Comparison of ENCODE assay signal across 14 cellular contexts in the genomic region with DNA sequence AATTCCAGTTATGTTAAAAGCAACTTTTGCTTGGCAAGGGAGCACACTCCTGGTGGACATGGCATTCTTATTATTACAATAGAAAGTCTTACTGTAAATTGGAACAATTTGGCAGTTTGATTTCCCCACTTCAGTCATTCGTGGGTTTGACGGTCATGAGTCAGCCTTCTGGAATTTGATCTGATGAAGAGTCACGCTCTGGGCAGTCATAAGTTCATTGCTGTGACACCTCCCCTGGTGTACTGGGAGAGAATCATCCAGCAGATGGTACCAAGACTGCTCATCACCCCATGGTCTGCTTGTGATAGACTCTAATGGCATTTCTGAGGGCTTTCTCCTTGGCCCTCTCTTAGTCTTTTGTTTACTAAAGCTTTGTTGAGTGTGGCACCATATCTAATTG. TPM values are rescaled to one million over a fixed set of nuclear protein-coding genes. Genes with fewer than 3 reads are reported as not detected.
DNase-seq lines count a peak whose midpoint lies in the region; ATAC-seq and TF ChIP-seq lines count a peak whose summit lies in the region.
"Had no signal": no experiment of that assay in that cellular context is flagged by ENCODE, and none has a peak within 500 bp of the region (broad histone marks: within the 10 kb centered on the region; RNA-seq: fewer than 3 reads in every experiment).

No MANE protein-coding gene starts in this region.

- DNase-seq in activated CD4-positive, alpha-beta memory T cell treated with anti-CD3 and anti-CD28 coated beads for 36 hours, result peak; percentile 23
- no peak for DNase-seq in activated CD4-positive, alpha-beta memory T cell treated with anti-CD3 and anti-CD28 coated beads, Interleukin-2, amount 10 ng/mL, durations not matched to agents 7 days and 5 days
- DNase-seq in NB4 (ENCODE audit: low read depth), result peak; percentile 15
- peak; percentile 65 for DNase-seq in epithelial cell of esophagus (ENCODE audit: low read depth)
- DNase-seq in T-helper 17 cell, result no peak
- DNase-seq in colonic mucosa, result no peak
- DNase-seq in mesothelial cell of epicardium (ENCODE audit: low spot score in 2 of 2, unreplicated experiment in 2 of 2), result no peak
- DNase-seq: activated CD4-positive, alpha-beta T cell treated with anti-CD3 and anti-CD28 coated beads for 4 hours; immature natural killer cell; NCI-H2081; stimulated activated CD4-positive, alpha-beta T cell treated with anti-CD3 and anti-CD28 coated beads, Interleukin-2, amount 100 ng/mL, for 48 hours had no signal

- no peak for TF ChIP-seq CTCF in NB4 (IDR thresholded peaks at IDR 0.05; ENCODE audit: low read depth, low read length)
- no peak for TF ChIP-seq CTCF in epithelial cell of esophagus (IDR thresholded peaks at IDR 0.05; ENCODE audit: insufficient read depth, low read depth, low read length, missing control alignments)
- TF ChIP-seq CTCF in colonic mucosa (IDR thresholded peaks at IDR 0.05), result no peak
- no peak for TF ChIP-seq CTCF in mesothelial cell of epicardium (IDR thresholded peaks at IDR 0.05; ENCODE audit: unreplicated experiment)

- H3K9me3 Mint-ChIP-seq in activated CD4-positive, alpha-beta memory T cell treated with anti-CD3 and anti-CD28 coated beads for 36 hours, result no peaks in the 10 kb centered on the region
- H3K9me3 Mint-ChIP-seq in activated CD4-positive, alpha-beta memory T cell treated with anti-CD3 and anti-CD28 coated beads, Interleukin-2, amount 10 ng/mL, durations not matched to agents 7 days and 5 days, result no peaks in the 10 kb centered on the region
- H3K9me3 Mint-ChIP-seq in mesothelial cell of epicardium, result no peaks in the 10 kb centered on the region
- H3K9me3 Mint-ChIP-seq: immature natural killer cell had no signal

- H3K4me3 Mint-ChIP-seq in activated CD4-positive, alpha-beta memory T cell treated with anti-CD3 and anti-CD28 coated beads for 36 hours, result no peak overlapping the region
- H3K4me3 Mint-ChIP-seq in activated CD4-positive, alpha-beta memory T cell treated with anti-CD3 and anti-CD28 coated beads, Interleukin-2, amount 10 ng/mL, durations not matched to agents 7 days and 5 days, result no peak overlapping the region
- H3K4me3 Mint-ChIP-seq in T-helper 17 cell, result no peak overlapping the region
- H3K4me3 Mint-ChIP-seq in mesothelial cell of epicardium, result no peak overlapping the region
- H3K4me3 Mint-ChIP-seq: immature natural killer cell, neural progenitor cell had no signal

- H3K9me3 ChIP-seq in skeletal muscle satellite cell (replicated peaks; ENCODE audit: low read length), result no peaks in the 10 kb centered on the region
- H3K9me3 ChIP-seq in T-helper 17 cell (ENCODE audit: control insufficient read depth, low read length, poor library complexity, severe bottlenecking), result no peaks in the 10 kb centered on the region
- H3K9me3 ChIP-seq in colonic mucosa, result no peaks in the 10 kb centered on the region

- H3K36me3 Mint-ChIP-seq in activated CD4-positive, alpha-beta memory T cell treated with anti-CD3 and anti-CD28 coated beads for 36 hours, result no peaks in the 10 kb centered on the region
- no peaks in the 10 kb centered on the region for H3K36me3 Mint-ChIP-seq in activated CD4-positive, alpha-beta memory T cell treated with anti-CD3 and anti-CD28 coated beads, Interleukin-2, amount 10 ng/mL, durations not matched to agents 7 days and 5 days (ENCODE audit: low read depth)
- H3K36me3 Mint-ChIP-seq in T-helper 17 cell (ENCODE audit: low read depth) (no peaks in the 10 kb centered on the region), mesothelial cell of epicardium (no peaks in the 10 kb centered on the region)
- H3K36me3 Mint-ChIP-seq: immature natural killer cell, neural progenitor cell had no signal

- H3K4me1 Mint-ChIP-seq in activated CD4-positive, alpha-beta memory T cell treated with anti-CD3 and anti-CD28 coated beads for 36 hours (ENCODE audit: low read depth), result peaks cover 6% of the 10 kb centered on the region
- peaks cover 7% of the 10 kb centered on the region for H3K4me1 Mint-ChIP-seq in activated CD4-positive, alpha-beta memory T cell treated with anti-CD3 and anti-CD28 coated beads, Interleukin-2, amount 10 ng/mL, durations not matched to agents 7 days and 5 days
- H3K4me1 Mint-ChIP-seq in T-helper 17 cell, result peaks cover 7% of the 10 kb centered on the region
- no peaks in the 10 kb centered on the region for H3K4me1 Mint-ChIP-seq in mesothelial cell of epicardium
- H3K4me1 Mint-ChIP-seq: neural progenitor cell had no signal

- POLR2A ChIA-PET in activated CD4-positive, alpha-beta memory T cell treated with anti-CD3 and anti-CD28 coated beads for 36 hours (lab: Charles Lee), result no interaction called here
- POLR2A ChIA-PET in activated CD4-positive, alpha-beta memory T cell treated with anti-CD3 and anti-CD28 coated beads, Interleukin-2, amount 10 ng/mL, durations not matched to agents 7 days and 5 days (lab: Charles Lee), result no interaction called here

- CTCF ChIA-PET in activated CD4-positive, alpha-beta memory T cell treated with anti-CD3 and anti-CD28 coated beads for 36 hours (lab: Charles Lee), result no interaction called here
- CTCF ChIA-PET in activated CD4-positive, alpha-beta memory T cell treated with anti-CD3 and anti-CD28 coated beads, Interleukin-2, amount 10 ng/mL, durations not matched to agents 7 days and 5 days (lab: Charles Lee), result no interaction called here

- H3K4me3 ChIP-seq in NB4 (ENCODE audit: low read depth, low read length) (no peak overlapping the region), epithelial cell of esophagus (ENCODE audit: low read length) (no peak overlapping the region), skeletal muscle satellite cell (ENCODE audit: low read length) (no peak overlapping the region), colonic mucosa (no peak overlapping the region)
- H3K4me3 ChIP-seq: neural progenitor cell had no signal

- H3K27me3 Mint-ChIP-seq in activated CD4-positive, alpha-beta memory T cell treated with anti-CD3 and anti-CD28 coated beads for 36 hours, result no peaks in the 10 kb centered on the region
- H3K27me3 Mint-ChIP-seq in activated CD4-positive, alpha-beta memory T cell treated with anti-CD3 and anti-CD28 coated beads, Interleukin-2, amount 10 ng/mL, durations not matched to agents 7 days and 5 days, result no peaks in the 10 kb centered on the region
- H3K27me3 Mint-ChIP-seq in T-helper 17 cell (no peaks in the 10 kb centered on the region), mesothelial cell of epicardium (ENCODE audit: low read depth) (no peaks in the 10 kb centered on the region)

- intact Hi-C loops in activated CD4-positive, alpha-beta memory T cell treated with anti-CD3 and anti-CD28 coated beads for 36 hours (cut with micrococcal nuclease), result no loop called here
- intact Hi-C loops in colonic mucosa (cut with DNase I), result no loop called here

- peak overlapping the region; percentile 15 for H3K4me2 ChIP-seq in skeletal muscle satellite cell (ENCODE audit: low read length)
- H3K4me2 ChIP-seq: neural progenitor cell had no signal

- H3K36me3 ChIP-seq in skeletal muscle satellite cell (ENCODE audit: insufficient read depth, low read length) (no peaks in the 10 kb centered on the region), colonic mucosa (no peaks in the 10 kb centered on the region)
- H3K36me3 ChIP-seq: neural progenitor cell had no signal

- no peak overlapping the region for H3K9ac ChIP-seq in skeletal muscle satellite cell (ENCODE audit: low read depth, low read length)
- no peak overlapping the region for H3K9ac ChIP-seq in colonic mucosa (ENCODE audit: low read depth in 2 of 2, low read length in 2 of 2)
- H3K9ac ChIP-seq: neural progenitor cell had no signal

- no peak overlapping the region for H3K27ac ChIP-seq in colonic mucosa
- H3K27ac ChIP-seq: neural progenitor cell had no signal

- no peak overlapping the region for H3K27ac Mint-ChIP-seq in activated CD4-positive, alpha-beta memory T cell treated with anti-CD3 and anti-CD28 coated beads for 36 hours
- no peak overlapping the region for H3K27ac Mint-ChIP-seq in activated CD4-positive, alpha-beta memory T cell treated with anti-CD3 and anti-CD28 coated beads, Interleukin-2, amount 10 ng/mL, durations not matched to agents 7 days and 5 days
- H3K27ac Mint-ChIP-seq in T-helper 17 cell (no peak overlapping the region), mesothelial cell of epicardium (no peak overlapping the region)
- H3K27ac Mint-ChIP-seq: neural progenitor cell had no signal

- no peaks in the 10 kb centered on the region for H3K27me3 ChIP-seq in skeletal muscle satellite cell (ENCODE audit: control insufficient read depth, insufficient read depth, low read length)
- H3K27me3 ChIP-seq in colonic mucosa, result no peaks in the 10 kb centered on the region
- H3K27me3 ChIP-seq: neural progenitor cell had no signal

- no peak for ATAC-seq in T-helper 17 cell

- TF ChIP-seq POLR2A in NB4 (IDR thresholded peaks at IDR 0.05; ENCODE audit: extremely low read depth, insufficient read length), result no peak

- H3K4me1 ChIP-seq in skeletal muscle satellite cell (ENCODE audit: control insufficient read depth, insufficient read depth, low read length), result peaks cover 11% of the 10 kb centered on the region
- H3K4me1 ChIP-seq in colonic mucosa, result no peaks in the 10 kb centered on the region
- H3K4me1 ChIP-seq: neural progenitor cell had no signal

RNA-seq across cellular contexts. Expression of a gene that starts 53.8 kb away (rescaled TPM):
- total RNA-seq in activated CD4-positive, alpha-beta memory T cell treated with anti-CD3 and anti-CD28 coated beads for 36 hours, result not detected
- not detected for total RNA-seq in activated CD4-positive, alpha-beta memory T cell treated with anti-CD3 and anti-CD28 coated beads, Interleukin-2, amount 10 ng/mL, durations not matched to agents 7 days and 5 days
- not detected in 2 replicates for total RNA-seq in skeletal muscle satellite cell (2012; rRNA removed)
- total RNA-seq in T-helper 17 cell (not detected), colonic mucosa (not detected), mesothelial cell of epicardium (not detected in 3 replicates)
- total RNA-seq: subcutaneous adipose tissue had no signal

Comparison
In these comparisons a context has a peak if more than half of its experiments do, and no peak if none do; other contexts are left out.
1. DNase-seq: peak in activated CD4-positive, alpha-beta memory T cell treated with anti-CD3 and anti-CD28 coated beads for 36 hours (single experiment), NB4 (single experiment) and epithelial cell of esophagus (single experiment); none in activated CD4-positive, alpha-beta memory T cell treated with anti-CD3 and anti-CD28 coated beads, Interleukin-2, amount 10 ng/mL, durations not matched to agents 7 days and 5 days (single experiment), T-helper 17 cell (0 of 3), colonic mucosa (single experiment) and mesothelial cell of epicardium (0 of 2).